In genomic region chr15:78075490-78076230, GRCh38 we compare ENCODE assay signal across 8 cellular contexts. TPM values are rescaled to one million over a fixed set of nuclear protein-coding genes. Genes with fewer than 3 reads are reported as not detected.
DNase-seq lines count a peak whose midpoint lies in the region; ATAC-seq, FAIRE-seq and TF ChIP-seq lines count a peak whose summit lies in the region.

No MANE protein-coding gene starts in this region.

- TF ChIP-seq CTCF in H1 (IDR thresholded peaks at IDR 0.05; ENCODE audit: control extremely low read depth in 1 of 3, insufficient read depth in 1 of 3, low read depth in 1 of 3, low read length in 3 of 3), result no peak

- H2AK5ac ChIP-seq in H1 (ENCODE audit: low read depth, low read length), result no peak overlapping the region

- H3K9me3 ChIP-seq in H1 (ENCODE audit: insufficient read depth in 2 of 2, low read depth in 1 of 2, low read length in 1 of 2), result no peaks in the 10 kb centered on the region
- H3K9me3 ChIP-seq in mesodermal cell (ENCODE audit: control insufficient read depth, low read length), result no peaks in the 10 kb centered on the region

- no peak overlapping the region for H2BK5ac ChIP-seq in H1 (ENCODE audit: low read depth, low read length)

- peak overlapping the region; percentile 93 for H3K27ac Mint-ChIP-seq in activated T-cell treated with anti-CD3 and anti-CD28 coated beads, Interleukin-2, amount 50 U/mL, for 72 hours

- H3K4me3 ChIP-seq in H1 (ENCODE audit: extremely low read depth in 1 of 4, insufficient read depth in 2 of 4, low read depth in 3 of 4, low read length in 4 of 4), result peak overlapping the region in 1 of 4 experiments; percentile 22; a peak in 2 of 8 replicates
- H3K4me3 ChIP-seq in mesodermal cell (ENCODE audit: extremely low read depth, insufficient read depth, low read length, poor library complexity, severe bottlenecking), result peak overlapping the region; percentile 8

- no peak overlapping the region for H2BK12ac ChIP-seq in H1 (ENCODE audit: low read depth, low read length)

- H3K23me2 ChIP-seq in H1 (ENCODE audit: low read depth, low read length), result peaks cover 9% of the 10 kb centered on the region

- WGBS in H1 (ENCODE audit: extremely low coverage in 1 of 2, insufficient coverage in 1 of 2, insufficient read length in 1 of 2, insufficient replicate concordance in 2 of 2, low coverage in 1 of 2, low lambda C conversion rate in 2 of 2, missing lambda C conversion rate in 1 of 2), 2 experiments, result 69% methylated on average over 7 of the region's 7 CpGs; no CpG with 5 or more reads in 1 of the 2 experiments
- WGBS in mesodermal cell (ENCODE audit: insufficient coverage in 2 of 2), 2 experiments, result 80 to 87% methylated on average over 5 of the region's 7 CpGs

- no peak for DNase-seq in activated T-cell treated with anti-CD3 and anti-CD28 coated beads, Interleukin-2, amount 50 U/mL, for 72 hours
- DNase-seq in activated T-cell treated with anti-CD3 and anti-CD28 coated beads for 4 hours (no peak), RPMI7951 (ENCODE audit: low read depth) (peak; percentile 80), H1 (ENCODE audit: low read depth in 1 of 2, low spot score in 2 of 2) (peak in 1 of 2 experiments; percentile 23), ureter (ENCODE audit: low spot score) (peak; percentile 75), MV-4-11 (lab: John Stamatoyannopoulos, UW) (no peak), NCI-H128 (lab: John Stamatoyannopoulos, UW; ENCODE audit: unreplicated experiment) (no peak)

- H3K4me2 ChIP-seq in H1 (ENCODE audit: insufficient read depth in 1 of 2, low read depth in 2 of 2, low read length in 2 of 2), result peak overlapping the region; percentile 57 to 66

- no peak for ATAC-seq in activated T-cell treated with anti-CD3 and anti-CD28 coated beads, Interleukin-2, amount 50 U/mL, for 72 hours (replicated peaks in 1 of 2)

- H3K4me1 Mint-ChIP-seq in activated T-cell treated with anti-CD3 and anti-CD28 coated beads, Interleukin-2, amount 50 U/mL, for 72 hours (ENCODE audit: low read depth), result peaks cover 14% of the 10 kb centered on the region

- peak overlapping the region; percentile 53; the same call in 1 of the 2 replicates for H4K8ac ChIP-seq in H1 (ENCODE audit: extremely low read depth, insufficient read depth, low read length)

- H3K27me3 ChIP-seq in H1 (replicated peaks in 1 of 4; ENCODE audit: control insufficient read depth in 3 of 4, extremely low read depth in 1 of 4, insufficient read depth in 3 of 4, low read length in 3 of 4), result no peaks in the 10 kb centered on the region

- H2BK15ac ChIP-seq in H1 (ENCODE audit: low read length), result peak overlapping the region; percentile 83; the same call in 1 of the 2 replicates

- H3K27me3 Mint-ChIP-seq in activated T-cell treated with anti-CD3 and anti-CD28 coated beads, Interleukin-2, amount 50 U/mL, for 72 hours (ENCODE audit: low read depth), result no peaks in the 10 kb centered on the region

- H2BK120ac ChIP-seq in H1 (replicated peaks; ENCODE audit: low read depth, low read length), result no peak overlapping the region

- peak in 1 of 2 experiments; percentile 38; a peak in 2 of 3 replicates for TF ChIP-seq POLR2A in H1 (IDR thresholded peaks at IDR 0.05; ENCODE audit: control extremely low read depth in 1 of 2, low read depth in 2 of 2, low read length in 2 of 2)

- no peak overlapping the region for H3K56ac ChIP-seq in H1 (replicated peaks; ENCODE audit: insufficient read length, low read depth, low read length)

- no peak overlapping the region for H3K27ac ChIP-seq in H1 (ENCODE audit: low read depth, low read length)
- H3K27ac ChIP-seq in mesodermal cell (ENCODE audit: low read depth, low read length, severe bottlenecking), result peak overlapping the region; percentile 49

- H3K4me1 ChIP-seq in H1 (replicated peaks in 1 of 4; ENCODE audit: control insufficient read depth in 3 of 4, insufficient read depth in 4 of 4, low read length in 3 of 4) (peaks cover 0 to 11% (median 6%) of the 10 kb centered on the region in 4 experiments; a peak in 5 of 7 replicates), mesodermal cell (ENCODE audit: control insufficient read depth, insufficient read depth, low read length, poor library complexity, severe bottlenecking) (peaks cover 19% of the 10 kb centered on the region)

- no peak overlapping the region for H4K5ac ChIP-seq in H1 (ENCODE audit: insufficient read length, low read depth, low read length)

- H3K4ac ChIP-seq in H1 (replicated peaks; ENCODE audit: insufficient read length, low read depth, low read length), result no peak overlapping the region

- H4K91ac ChIP-seq in H1 (replicated peaks; ENCODE audit: insufficient read length, low read length), result no peak overlapping the region

- POLR2A ChIA-PET in H1 (lab: Charles Lee; ENCODE audit: partially characterized antibody), result no interaction called here

- H3K23ac ChIP-seq in H1 (ENCODE audit: insufficient read length), result no peak overlapping the region

- H3K14ac ChIP-seq in H1 (ENCODE audit: insufficient read length), result no peak overlapping the region

- 0 out of 4 replicates have a peak, but pooled peaks of 1 of the 2 experiments have one; percentile 7 for TF ChIP-seq RAD21 in H1 (IDR thresholded peaks at IDR 0.05 in 1 of 2, conservative IDR thresholded peaks at IDR 0.05 in 1 of 2; ENCODE audit: low read depth in 2 of 2, low read length in 2 of 2)

- CTCF ChIA-PET in H1 (lab: Charles Lee; ENCODE audit: partially characterized antibody), result interaction anchor here (0.5 to 2.2 kb wide), 12 partner anchors 13 to 229 kb away, joined by 3 to 6 read pairs (median 4); no protein-coding TSS in a partner anchor

- H3K9ac ChIP-seq in H1 (replicated peaks in 1 of 4; ENCODE audit: extremely low read depth in 1 of 4, low read depth in 3 of 4, low read length in 3 of 4), result no peak overlapping the region

- H3K9me3 Mint-ChIP-seq in activated T-cell treated with anti-CD3 and anti-CD28 coated beads, Interleukin-2, amount 50 U/mL, for 72 hours, result no peaks in the 10 kb centered on the region

- peaks cover 7 to 8% of the 10 kb centered on the region in 2 donors for H3K36me3 Mint-ChIP-seq in activated T-cell treated with anti-CD3 and anti-CD28 coated beads, Interleukin-2, amount 50 U/mL, for 72 hours (ENCODE audit: insufficient read depth in 2 of 2)

- H3K18ac ChIP-seq in H1 (ENCODE audit: extremely low read depth, low read length), result no peak overlapping the region

- H2BK20ac ChIP-seq in H1 (ENCODE audit: low read length), result no peak overlapping the region

- no peaks in the 10 kb centered on the region for H4K20me1 ChIP-seq in H1 (replicated peaks in 1 of 2; ENCODE audit: control insufficient read depth in 1 of 2, insufficient read depth in 2 of 2, low read length in 2 of 2)

- H3K36me3 ChIP-seq in H1 (ENCODE audit: control insufficient read depth in 2 of 4, insufficient read depth in 4 of 4, low read length in 3 of 4), result no peaks in the 10 kb centered on the region
- H3K36me3 ChIP-seq in mesodermal cell (ENCODE audit: control insufficient read depth, insufficient read depth, low read length), result no peaks in the 10 kb centered on the region

- no peak for FAIRE-seq in H1 (lab: Jason Lieb, UNC)

- H3K4me3 Mint-ChIP-seq in activated T-cell treated with anti-CD3 and anti-CD28 coated beads, Interleukin-2, amount 50 U/mL, for 72 hours, result peak overlapping the region; percentile 87 to 96

- H2AFZ ChIP-seq in H1 (ENCODE audit: low read length), result no peak overlapping the region

- peaks cover 0 to 11% of the 10 kb centered on the region in 2 experiments; a peak in 2 of 4 replicates for H3K79me2 ChIP-seq in H1 (ENCODE audit: control insufficient read depth in 1 of 2, insufficient read depth in 2 of 2, low read length in 2 of 2)

- H3K79me1 ChIP-seq in H1 (ENCODE audit: low read depth, low read length), result peaks cover 5% of the 10 kb centered on the region

- TF ChIP-seq EP300 in H1 (IDR thresholded peaks at IDR 0.05; ENCODE audit: borderline replicate concordance in 1 of 2, low read depth in 2 of 2, low read length in 2 of 2), result peak in 1 of 2 experiments; percentile 9; a peak in 1 of 3 replicates

RNA-seq across cellular contexts. Expression of gene TBC1D2B, which starts 1.9 kb away (rescaled TPM):
- 10 to 100 TPM; 67.8 to 75.0 TPM for total RNA-seq in activated T-cell treated with anti-CD3 and anti-CD28 coated beads, Interleukin-2, amount 50 U/mL, for 72 hours
- total RNA-seq in RPMI7951 (2014; rRNA removed; shearing (Covaris generic)), result 13.8 and 14.5 TPM in 2 replicates
- 15.4 and 19.5 TPM in 2 replicates for total RNA-seq in H1 (2021; fragmentation: NEBNext Ultra II Directional; extraction: Animal tissue kit (Norgen Biotek cat#: 25700))
- polyA plus RNA-seq in H1 (2011; rRNA removed), result 11.9 and 13.6 TPM in 2 replicates
- 15.5 TPM for polyA plus RNA-seq in H1 (2011; cell fraction: cytosol; rRNA removed)
- polyA plus RNA-seq in H1 (2011; cell fraction: nucleus; rRNA removed), result 31.0 TPM
- polyA plus RNA-seq in H1 (2012, experiment 1 of 2), result 9.7 to 12.0 TPM (median 11.3 TPM) in 4 replicates
- polyA plus RNA-seq in H1 (2012, experiment 2 of 2), result 4.8 TPM
- 9.2 TPM for polyA plus RNA-seq in H1 (2013, experiment 1 of 2)
- polyA plus RNA-seq in H1 (2013, experiment 2 of 2), result 9.0 TPM
- 17.8 and 17.9 TPM in 2 replicates for polyA minus RNA-seq in H1 (2011; rRNA and poly(A)+ RNA removed)
- 10.9 TPM for polyA minus RNA-seq in H1 (2011; cell fraction: cytosol; rRNA and poly(A)+ RNA removed)
- 19.8 TPM for polyA minus RNA-seq in H1 (2011; cell fraction: nucleus; rRNA and poly(A)+ RNA removed)
- polyA plus RNA-seq in mesodermal cell (2013, experiment 1 of 2), result 12.4 TPM
- polyA plus RNA-seq in mesodermal cell (2013, experiment 2 of 2), result 10.4 TPM
- total RNA-seq in ureter, result 103 TPM

RNA-seq across cellular contexts. Expression of gene SH2D7, which starts 16.7 kb away (rescaled TPM):
- not detected for total RNA-seq in activated T-cell treated with anti-CD3 and anti-CD28 coated beads, Interleukin-2, amount 50 U/mL, for 72 hours
- not detected in 2 replicates for total RNA-seq in RPMI7951 (2014; rRNA removed; shearing (Covaris generic))
- not detected in 2 replicates for total RNA-seq in H1 (2021; fragmentation: NEBNext Ultra II Directional; extraction: Animal tissue kit (Norgen Biotek cat#: 25700))
- polyA plus RNA-seq in H1 (2011; rRNA removed), result not detected in 2 replicates
- polyA plus RNA-seq in H1 (2011; cell fraction: cytosol; rRNA removed), result not detected
- not detected for polyA plus RNA-seq in H1 (2011; cell fraction: nucleus; rRNA removed)
- polyA plus RNA-seq in H1 (2012, experiment 1 of 2), result 0.44 to 0.78 TPM (median 0.58 TPM) in 4 replicates
- 0.54 TPM for polyA plus RNA-seq in H1 (2012, experiment 2 of 2)
- not detected for polyA plus RNA-seq in H1 (2013, experiment 1 of 2)
- not detected for polyA plus RNA-seq in H1 (2013, experiment 2 of 2)
- polyA minus RNA-seq in H1 (2011; rRNA and poly(A)+ RNA removed), result not detected in 2 replicates
- polyA minus RNA-seq in H1 (2011; cell fraction: cytosol; rRNA and poly(A)+ RNA removed), result not detected
- not detected for polyA minus RNA-seq in H1 (2011; cell fraction: nucleus; rRNA and poly(A)+ RNA removed)
- not detected for polyA plus RNA-seq in mesodermal cell (2013, experiment 1 of 2)
- polyA plus RNA-seq in mesodermal cell (2013, experiment 2 of 2), result not detected
- total RNA-seq in ureter, result not detected

RNA-seq across cellular contexts. Expression of gene CIB2, which starts 55.6 kb away (rescaled TPM):
- 1 to 10 TPM; 3.2 to 3.8 TPM for total RNA-seq in activated T-cell treated with anti-CD3 and anti-CD28 coated beads, Interleukin-2, amount 50 U/mL, for 72 hours
- total RNA-seq in RPMI7951 (2014; rRNA removed; shearing (Covaris generic)), result 6.2 and 7.8 TPM in 2 replicates
- 45.8 and 46.8 TPM in 2 replicates for total RNA-seq in H1 (2021; fragmentation: NEBNext Ultra II Directional; extraction: Animal tissue kit (Norgen Biotek cat#: 25700))
- polyA plus RNA-seq in H1 (2011; rRNA removed), result 41.5 and 52.0 TPM in 2 replicates
- polyA plus RNA-seq in H1 (2011; cell fraction: cytosol; rRNA removed), result 37.0 TPM
- polyA plus RNA-seq in H1 (2011; cell fraction: nucleus; rRNA removed), result 26.3 TPM
- polyA plus RNA-seq in H1 (2012, experiment 1 of 2), result 42.5 to 59.9 TPM (median 53.2 TPM) in 4 replicates
- polyA plus RNA-seq in H1 (2012, experiment 2 of 2), result 56.5 TPM
- 37.4 TPM for polyA plus RNA-seq in H1 (2013, experiment 1 of 2)
- polyA plus RNA-seq in H1 (2013, experiment 2 of 2), result 34.3 TPM
- polyA minus RNA-seq in H1 (2011; rRNA and poly(A)+ RNA removed), result 49.1 and 79.1 TPM in 2 replicates
- 16.4 TPM for polyA minus RNA-seq in H1 (2011; cell fraction: cytosol; rRNA and poly(A)+ RNA removed)
- 17.0 TPM for polyA minus RNA-seq in H1 (2011; cell fraction: nucleus; rRNA and poly(A)+ RNA removed)
- 30.6 TPM for polyA plus RNA-seq in mesodermal cell (2013, experiment 1 of 2)
- 27.2 TPM for polyA plus RNA-seq in mesodermal cell (2013, experiment 2 of 2)
- total RNA-seq in ureter, result 15.9 TPM

Comparison
In these comparisons a context has a peak if more than half of its experiments do, and no peak if none do; other contexts are left out.
1. DNase-seq: peak in RPMI7951 (single experiment) and ureter (single experiment); none in activated T-cell treated with anti-CD3 and anti-CD28 coated beads, Interleukin-2, amount 50 U/mL, for 72 hours (0 of 2), activated T-cell treated with anti-CD3 and anti-CD28 coated beads for 4 hours (single experiment), MV-4-11 (single experiment) and NCI-H128 (single experiment).